8 cellular contexts compared by ENCODE assay signal in the genomic region with DNA sequence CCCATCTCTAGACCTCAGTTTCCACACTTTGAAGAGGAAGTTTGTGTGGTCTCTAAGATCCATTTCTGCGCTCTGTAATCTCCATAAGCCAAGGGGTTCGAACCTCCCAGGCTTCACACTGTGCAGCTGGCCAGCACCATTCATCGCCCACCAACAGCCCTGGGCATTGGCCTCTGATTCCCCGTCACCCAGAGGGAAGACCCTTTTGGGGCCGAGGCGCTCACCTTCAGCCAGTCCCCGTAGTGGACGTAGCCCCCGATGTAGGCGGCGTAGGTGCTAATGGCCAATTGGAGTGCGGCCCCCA. TPM values are rescaled to one million over a fixed set of nuclear protein-coding genes. Genes with fewer than 3 reads are reported as not detected.
DNase-seq lines count a peak whose midpoint lies in the region; ATAC-seq and TF ChIP-seq lines count a peak whose summit lies in the region.

No MANE protein-coding gene starts in this region.

- no peak for DNase-seq in activated T-cell treated with anti-CD3 and anti-CD28 coated beads, Interleukin-2, amount 50 U/mL, for 72 hours
- DNase-seq in activated T-cell treated with anti-CD3 and anti-CD28 coated beads, Interleukin-2, amount 50 U/mL, for 1 hour: no peak
- no peak for DNase-seq in body of pancreas
- no peak for DNase-seq in lung (ENCODE audit: low spot score)
- DNase-seq in upper lobe of left lung: no peak
- no peak for DNase-seq in OCI-M2 (lab: John Stamatoyannopoulos, UW; ENCODE audit: unreplicated experiment)

- H3K9me3 ChIP-seq in body of pancreas (no peaks in the 10 kb centered on the region), lung (ENCODE audit: control insufficient read depth in 2 of 2, insufficient read depth in 1 of 2, low read length in 1 of 2) (no peaks in the 10 kb centered on the region), upper lobe of left lung (no peaks in the 10 kb centered on the region)

- peaks cover 0 to 8% of the 10 kb centered on the region in 2 donors for H3K36me3 Mint-ChIP-seq in activated T-cell treated with anti-CD3 and anti-CD28 coated beads, Interleukin-2, amount 50 U/mL, for 72 hours (ENCODE audit: insufficient read depth in 2 of 2)

- TF ChIP-seq POLR2A in body of pancreas (IDR thresholded peaks at IDR 0.05) (no peak), upper lobe of left lung (IDR thresholded peaks at IDR 0.05) (no peak)

- H3K27me3 Mint-ChIP-seq in activated T-cell treated with anti-CD3 and anti-CD28 coated beads, Interleukin-2, amount 50 U/mL, for 72 hours (ENCODE audit: low read depth): no peaks in the 10 kb centered on the region

- 9 to 14% methylated on average over 4 to 12 of the region's 12 CpGs for WGBS in body of pancreas, 2 donors
- WGBS in lung, 2 donors: 15% methylated on average over 12 of the region's 12 CpGs
- WGBS in upper lobe of left lung, 2 donors: 25 to 28% methylated on average over 6 of the region's 12 CpGs

- H3K9me3 Mint-ChIP-seq in activated T-cell treated with anti-CD3 and anti-CD28 coated beads, Interleukin-2, amount 50 U/mL, for 72 hours: no peaks in the 10 kb centered on the region

- H3K4me3 ChIP-seq in body of pancreas (peak overlapping the region; percentile 72 to 96), lung (peak overlapping the region; percentile 87), upper lobe of left lung (peak overlapping the region; percentile 63 to 85 (median 79))

- TF ChIP-seq CTCF in body of pancreas (IDR thresholded peaks at IDR 0.05) (no peak), lung (IDR thresholded peaks at IDR 0.05; ENCODE audit: control extremely low read depth, extremely low read depth) (no peak), upper lobe of left lung (IDR thresholded peaks at IDR 0.05) (no peak)

- H3K27ac ChIP-seq in body of pancreas (peak overlapping the region in 1 of 4 donors; percentile 70), lung (ENCODE audit: low read depth in 1 of 2, low read length in 1 of 2) (peak overlapping the region; percentile 82), upper lobe of left lung (peak overlapping the region in 3 of 4 donors; percentile 69 to 85 (median 78))

- H3K4me3 Mint-ChIP-seq in activated T-cell treated with anti-CD3 and anti-CD28 coated beads, Interleukin-2, amount 50 U/mL, for 72 hours: peak overlapping the region; percentile 99 to 100

- H3K4me1 ChIP-seq in body of pancreas (peaks cover 18% of the 10 kb centered on the region), lung (ENCODE audit: control insufficient read depth in 2 of 2, insufficient read depth in 2 of 2, low read length in 2 of 2) (peaks cover 0 to 4% of the 10 kb centered on the region in 2 donors), upper lobe of left lung (peaks cover 8 to 22% (median 14%) of the 10 kb centered on the region in 4 donors)

- intact Hi-C loops in body of pancreas (cut with DNase I): no loop called here

- H3K27me3 ChIP-seq in body of pancreas (no peaks in the 10 kb centered on the region), lung (ENCODE audit: control insufficient read depth, insufficient read depth) (no peaks in the 10 kb centered on the region), upper lobe of left lung (no peaks in the 10 kb centered on the region)

- H3K27ac Mint-ChIP-seq in activated T-cell treated with anti-CD3 and anti-CD28 coated beads, Interleukin-2, amount 50 U/mL, for 72 hours: peak overlapping the region; percentile 78

- H3K4me1 Mint-ChIP-seq in activated T-cell treated with anti-CD3 and anti-CD28 coated beads, Interleukin-2, amount 50 U/mL, for 72 hours (ENCODE audit: low read depth): peaks cover 22% of the 10 kb centered on the region

- no peak for TF ChIP-seq EP300 in upper lobe of left lung (IDR thresholded peaks at IDR 0.05)

- H3K36me3 ChIP-seq in body of pancreas (replicated peaks in 1 of 2; ENCODE audit: insufficient read depth in 1 of 2, low read depth in 2 of 2): no peaks in the 10 kb centered on the region
- H3K36me3 ChIP-seq in lung (ENCODE audit: control insufficient read depth in 2 of 2, insufficient read depth in 2 of 2, low read length in 2 of 2): peaks cover 0 to 18% of the 10 kb centered on the region in 2 donors
- H3K36me3 ChIP-seq in upper lobe of left lung: peaks cover 0 to 24% (median 9%) of the 10 kb centered on the region in 4 donors

- peak in 1 of 2 donors; percentile 6 for ATAC-seq in activated T-cell treated with anti-CD3 and anti-CD28 coated beads, Interleukin-2, amount 50 U/mL, for 72 hours (replicated peaks in 1 of 2)
- ATAC-seq in body of pancreas (no peak), lung (ENCODE audit: insufficient read depth, low FRiP score) (no peak), upper lobe of left lung (ENCODE audit: low FRiP score in 2 of 2) (peak; percentile 1 to 14), GM21619 (IDR thresholded peaks at IDR 0.05; ENCODE audit: unreplicated experiment) (no peak), HG02623 (IDR thresholded peaks at IDR 0.05; ENCODE audit: unreplicated experiment) (no peak)

RNA-seq across cellular contexts. Expression of gene TMEM101, which starts 0.7 kb away (rescaled TPM):
- 10 to 100 TPM; 32.3 to 34.9 TPM for total RNA-seq in activated T-cell treated with anti-CD3 and anti-CD28 coated beads, Interleukin-2, amount 50 U/mL, for 72 hours
- total RNA-seq in body of pancreas: 10 to 100 TPM; 22.6 to 26.7 TPM
- 10 to 100 TPM; 32.9 to 33.3 TPM for total RNA-seq in lung
- 10 to 100 TPM; 28.7 to 43.5 TPM for polyA plus RNA-seq in lung
- total RNA-seq in upper lobe of left lung: 10 to 100 TPM; 10.5 to 36.9 (median 29.1) TPM

RNA-seq across cellular contexts. Expression of gene NAGS, which starts 9.7 kb away (rescaled TPM):
- total RNA-seq in activated T-cell treated with anti-CD3 and anti-CD28 coated beads, Interleukin-2, amount 50 U/mL, for 72 hours: 1 to 10 TPM; 1.4 to 1.8 TPM
- total RNA-seq in body of pancreas (1 to 10 TPM in 1 of 2 donors, not detected in 1; 2.1 TPM), lung (10 to 100 TPM in 1 of 2 donors, 1 to 10 TPM in 1; 2.6 to 10.7 TPM), upper lobe of left lung (10 to 100 TPM in 1 of 6 donors, 1 to 10 TPM in 5; 4.3 to 12.4 (median 7.0) TPM)
- 1 to 10 TPM; 3.6 to 6.4 TPM for polyA plus RNA-seq in lung

RNA-seq across cellular contexts. Expression of gene LSM12, which starts 52.4 kb away (rescaled TPM):
- total RNA-seq in activated T-cell treated with anti-CD3 and anti-CD28 coated beads, Interleukin-2, amount 50 U/mL, for 72 hours: 10 to 100 TPM; 46.0 to 52.8 TPM
- total RNA-seq in body of pancreas (10 to 100 TPM; 14.8 to 19.4 TPM), lung (10 to 100 TPM; 14.8 to 45.3 TPM), upper lobe of left lung (10 to 100 TPM; 14.8 to 38.3 (median 33.6) TPM)
- 10 to 100 TPM; 25.8 to 54.6 TPM for polyA plus RNA-seq in lung

RNA-seq across cellular contexts. Expression of gene G6PC3, which starts 56.5 kb away (rescaled TPM):
- total RNA-seq in activated T-cell treated with anti-CD3 and anti-CD28 coated beads, Interleukin-2, amount 50 U/mL, for 72 hours: 10 to 100 TPM; 18.4 to 19.7 TPM
- 10 to 100 TPM; 11.9 to 12.9 TPM for total RNA-seq in body of pancreas
- 10 to 100 TPM; 21.2 to 74.6 TPM for total RNA-seq in lung
- 10 to 100 TPM; 84.8 to 87.4 TPM for polyA plus RNA-seq in lung
- total RNA-seq in upper lobe of left lung: 10 to 100 TPM; 16.8 to 63.0 (median 33.8) TPM

Comparison
In these comparisons a context has a peak if more than half of its experiments do, and no peak if none do; other contexts are left out.
1. ATAC-seq: peak in upper lobe of left lung (2 of 2); none in body of pancreas (single experiment), lung (single experiment), GM21619 (single experiment) and HG02623 (single experiment).
2. Peak in every context shown above with its lines, with median percentiles within 50 percentile points of each other: H3K4me3 ChIP-seq.